8 cellular contexts compared by ENCODE assay signal in genomic region chr15:90249123-90249863, GRCh38. TPM values are rescaled to one million over a fixed set of nuclear protein-coding genes. Genes with fewer than 3 reads are reported as not detected.
DNase-seq lines count a peak whose midpoint lies in the region; ATAC-seq and TF ChIP-seq lines count a peak whose summit lies in the region.

A gene with protein sequence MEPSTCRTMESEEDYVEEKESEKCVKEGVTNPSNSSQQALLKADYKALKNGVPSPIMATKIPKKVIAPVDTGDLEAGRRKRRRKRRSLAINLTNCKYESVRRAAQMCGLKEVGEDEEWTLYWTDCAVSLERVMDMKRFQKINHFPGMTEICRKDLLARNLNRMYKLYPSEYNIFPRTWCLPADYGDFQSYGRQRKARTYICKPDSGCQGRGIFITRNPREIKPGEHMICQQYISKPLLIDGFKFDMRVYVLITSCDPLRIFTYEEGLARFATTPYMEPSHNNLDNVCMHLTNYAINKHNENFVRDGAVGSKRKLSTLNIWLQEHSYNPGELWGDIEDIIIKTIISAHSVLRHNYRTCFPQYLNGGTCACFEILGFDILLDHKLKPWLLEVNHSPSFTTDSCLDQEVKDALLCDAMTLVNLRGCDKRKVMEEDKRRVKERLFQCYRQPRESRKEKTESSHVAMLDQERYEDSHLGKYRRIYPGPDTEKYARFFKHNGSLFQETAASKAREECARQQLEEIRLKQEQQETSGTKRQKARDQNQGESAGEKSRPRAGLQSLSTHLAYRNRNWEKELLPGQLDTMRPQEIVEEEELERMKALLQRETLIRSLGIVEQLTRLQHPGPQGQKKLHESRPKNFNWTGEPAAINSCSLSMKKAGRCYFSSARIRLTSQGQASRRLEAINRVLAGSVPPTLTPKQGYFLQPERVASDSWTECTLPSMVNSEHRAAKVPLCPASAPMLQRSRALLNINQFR (plus strand): TSS chr15:90249556. CDS start chr15:90250631, 1,075 bp downstream.

- intact Hi-C loops in activated CD4-positive, alpha-beta T cell treated with anti-CD3 and anti-CD28 coated beads, Interleukin-2, amount 10 ng/mL, durations not matched to agents 24 days and 14 days (cut with micrococcal nuclease), result loop anchor here (1.0 kb wide), 1 partner anchor 15 kb away; the partner anchor contains the start of gene GDPGP1
- intact Hi-C loops in colonic mucosa (cut with DNase I), result no loop called here

- peaks cover 1% of the 10 kb centered on the region for H3K36me3 Mint-ChIP-seq in activated CD4-positive, alpha-beta T cell treated with anti-CD3 and anti-CD28 coated beads, Interleukin-2, amount 10 ng/mL, durations not matched to agents 24 days and 14 days (ENCODE audit: low read depth)

- no peak within 1 kb of the TSS for H3K27ac ChIP-seq in colonic mucosa

- H3K36me3 ChIP-seq in colonic mucosa, result no peaks in the 10 kb centered on the region

- H3K4me1 Mint-ChIP-seq in activated CD4-positive, alpha-beta T cell treated with anti-CD3 and anti-CD28 coated beads, Interleukin-2, amount 10 ng/mL, durations not matched to agents 24 days and 14 days, result peaks cover 9% of the 10 kb centered on the region

- no peaks in the 10 kb centered on the region for H3K9me3 ChIP-seq in colonic mucosa

- no peak within 1 kb of the TSS for H3K27ac Mint-ChIP-seq in activated CD4-positive, alpha-beta T cell treated with anti-CD3 and anti-CD28 coated beads, Interleukin-2, amount 10 ng/mL, durations not matched to agents 24 days and 14 days

- ATAC-seq in HG02981 (IDR thresholded peaks at IDR 0.05; ENCODE audit: unreplicated experiment), result peak; percentile 86

- H3K4me1 ChIP-seq in colonic mucosa, result no peaks in the 10 kb centered on the region

- H3K27me3 Mint-ChIP-seq in activated CD4-positive, alpha-beta T cell treated with anti-CD3 and anti-CD28 coated beads, Interleukin-2, amount 10 ng/mL, durations not matched to agents 24 days and 14 days, result no peaks in the 10 kb centered on the region

- no peaks in the 10 kb centered on the region for H3K27me3 ChIP-seq in colonic mucosa

- H3K9ac ChIP-seq in colonic mucosa (ENCODE audit: low read depth in 2 of 2, low read length in 2 of 2), result peak within 1 kb of the TSS; percentile 20 to 66

- peak within 1 kb of the TSS; percentile 80 for H3K4me3 Mint-ChIP-seq in activated CD4-positive, alpha-beta T cell treated with anti-CD3 and anti-CD28 coated beads, Interleukin-2, amount 10 ng/mL, durations not matched to agents 24 days and 14 days

- peak within 1 kb of the TSS; percentile 57 for H3K4me3 ChIP-seq in colonic mucosa

- DNase-seq in DMS79 (lab: John Stamatoyannopoulos, UW) (peak; percentile 63), NCI-H345 treated with DMSO at 0.1 percent for 48 hours (lab: John Stamatoyannopoulos, UW; ENCODE audit: unreplicated experiment) (peak; percentile 73), colonic mucosa (peak; percentile 99), left kidney (ENCODE audit: low read depth, low spot score) (peak; percentile 97), NK-92 (lab: John Stamatoyannopoulos, UW; ENCODE audit: unreplicated experiment) (no peak)
- peak; percentile 96 for DNase-seq in activated CD4-positive, alpha-beta T cell treated with anti-CD3 and anti-CD28 coated beads, Interleukin-2, amount 10 ng/mL, durations not matched to agents 24 days and 14 days
- peak; percentile 47 to 88 (median 69) for DNase-seq in stimulated activated CD4-positive, alpha-beta T cell treated with anti-CD3 and anti-CD28 coated beads, Interleukin-1b, Interleukin-23, amount 100 ng/mL, for 24 hours (ENCODE audit: low read depth in 4 of 4, low spot score in 1 of 4)

- H3K9me3 Mint-ChIP-seq in activated CD4-positive, alpha-beta T cell treated with anti-CD3 and anti-CD28 coated beads, Interleukin-2, amount 10 ng/mL, durations not matched to agents 24 days and 14 days, result no peaks in the 10 kb centered on the region

- TF ChIP-seq CTCF in colonic mucosa (IDR thresholded peaks at IDR 0.05), result no peak

RNA-seq across cellular contexts. Expression of the gene that starts here (rescaled TPM):
- 0.44 and 1.4 TPM in 2 replicates for total RNA-seq in activated CD4-positive, alpha-beta T cell treated with anti-CD3 and anti-CD28 coated beads, Interleukin-2, amount 10 ng/mL, durations not matched to agents 24 days and 14 days
- 1 to 10 TPM in 1 of 2 donors, under 1 TPM in 1; 0.35 to 1.2 TPM for total RNA-seq in colonic mucosa
